ENCODE assay signal across 1 cellular context in the genomic region with DNA sequence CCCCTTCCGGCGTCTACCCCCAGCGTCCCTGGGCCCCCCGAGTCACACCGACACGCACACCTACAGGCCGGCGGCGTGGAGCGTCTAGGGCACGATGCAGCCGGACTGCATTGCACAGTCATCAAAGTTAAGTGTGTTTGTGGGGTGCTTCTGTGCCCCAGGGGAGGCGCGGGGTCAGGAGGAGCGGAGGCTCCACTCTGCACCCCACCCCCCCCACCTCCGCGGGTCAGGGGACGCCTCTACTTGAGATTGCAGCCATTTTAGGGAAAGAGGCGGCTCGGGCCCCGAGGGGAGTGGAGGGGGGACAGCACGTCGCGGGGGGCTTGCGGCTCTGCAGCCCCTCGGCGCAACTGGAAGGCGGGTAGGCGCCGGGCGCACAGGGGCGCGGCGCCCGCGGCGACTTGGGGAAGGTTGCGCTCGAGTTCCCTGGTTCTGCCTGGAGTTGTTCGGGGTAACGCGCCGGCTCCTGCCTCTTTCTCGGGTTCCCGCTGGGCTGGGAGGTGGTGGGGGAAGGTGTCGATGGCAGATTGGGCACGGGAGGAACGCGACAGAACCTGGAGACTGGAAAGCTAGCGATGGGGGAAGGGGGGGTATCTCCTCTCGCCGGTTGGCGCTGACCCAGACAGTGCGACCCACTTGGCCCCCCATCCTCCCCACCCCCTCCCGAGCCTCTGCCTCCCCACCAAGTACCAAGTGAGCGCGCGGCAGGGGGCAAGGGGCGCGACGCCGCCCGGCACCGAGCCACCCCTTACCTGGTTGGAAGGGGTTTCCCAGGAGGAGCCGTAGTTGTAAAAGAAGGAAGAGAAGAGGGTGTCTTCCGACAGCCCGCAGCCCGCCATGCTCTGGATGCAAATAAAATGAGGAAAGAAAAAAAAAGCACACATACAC.
TF ChIP-seq lines count a peak whose summit lies in the region.

No MANE protein-coding gene starts in this region.

TF ChIP-seq in A549, 52 proteins besides CTCF, POLR2A, EP300 and RAD21 (continued from another document):
- TF ChIP-seq ZC3H11A (IDR thresholded peaks at IDR 0.05) (no peak), MAZ (IDR thresholded peaks at IDR 0.05; ENCODE audit: borderline replicate concordance, low read depth, low read length) (no peak), ZSCAN20 (CRISPR knock-in tag; IDR thresholded peaks at IDR 0.05) (no peak), CBX2 (IDR thresholded peaks at IDR 0.05; ENCODE audit: borderline replicate concordance, low read depth) (no peak), HOXA7 (CRISPR knock-in tag; IDR thresholded peaks at IDR 0.05) (no peak), SMC3 (IDR thresholded peaks at IDR 0.05) (no peak), MAX (IDR thresholded peaks at IDR 0.05) (no peak), FOSB (CRISPR knock-in tag; IDR thresholded peaks at IDR 0.05) (no peak), KDM1A (IDR thresholded peaks at IDR 0.05; ENCODE audit: low read depth) (no peak)
